ENCODE assay signal across 1 cellular context in the genomic region with DNA sequence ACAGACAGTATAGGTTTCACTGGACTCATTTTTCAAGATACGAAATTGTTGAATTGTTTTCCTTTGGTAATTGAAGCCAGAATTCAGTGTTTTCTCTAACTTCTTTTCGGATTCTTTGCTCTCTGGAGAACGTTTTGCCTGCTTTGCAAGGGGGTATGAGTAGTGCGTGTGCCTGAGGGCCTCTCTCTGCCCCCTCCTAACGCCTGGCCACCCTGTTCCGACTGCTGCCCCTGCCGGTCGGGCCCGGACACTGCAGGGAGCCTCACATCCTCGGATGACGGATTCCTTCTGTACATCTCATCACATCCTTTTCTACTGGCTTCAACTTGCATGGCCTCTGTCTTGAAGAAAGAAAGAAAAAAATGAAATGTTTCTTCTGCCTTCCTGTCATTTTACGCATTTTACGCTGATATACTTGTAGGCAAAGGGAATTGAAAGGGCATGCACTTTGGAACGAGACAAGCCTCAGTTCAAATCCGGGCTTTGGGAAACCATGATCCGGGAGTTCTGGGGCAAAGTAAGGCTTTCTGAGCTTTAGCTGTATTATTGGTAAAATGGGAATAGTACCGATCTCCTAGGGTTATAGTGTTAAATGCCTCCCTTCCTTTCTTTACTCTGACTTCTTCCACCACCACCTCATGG.
TF ChIP-seq lines count a peak whose summit lies in the region.

No MANE protein-coding gene starts in this region.

TF ChIP-seq in HepG2, 621 proteins besides CTCF, POLR2A, EP300 and RAD21 (continued from another document and continues in another):
- TF ChIP-seq, protein P1, sequence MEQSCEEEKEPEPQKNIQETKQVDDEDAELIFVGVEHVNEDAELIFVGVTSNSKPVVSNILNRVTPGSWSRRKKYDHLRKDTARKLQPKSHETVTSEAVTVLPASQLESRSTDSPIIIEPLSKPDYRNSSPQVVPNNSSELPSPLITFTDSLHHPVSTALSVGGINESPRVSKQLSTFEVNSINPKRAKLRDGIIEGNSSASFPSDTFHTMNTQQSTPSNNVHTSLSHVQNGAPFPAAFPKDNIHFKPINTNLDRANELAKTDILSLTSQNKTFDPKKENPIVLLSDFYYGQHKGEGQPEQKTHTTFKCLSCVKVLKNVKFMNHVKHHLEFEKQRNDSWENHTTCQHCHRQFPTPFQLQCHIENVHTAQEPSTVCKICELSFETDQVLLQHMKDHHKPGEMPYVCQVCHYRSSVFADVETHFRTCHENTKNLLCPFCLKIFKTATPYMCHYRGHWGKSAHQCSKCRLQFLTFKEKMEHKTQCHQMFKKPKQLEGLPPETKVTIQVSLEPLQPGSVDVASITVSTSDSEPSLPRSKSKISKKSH (CRISPR knock-in tag; IDR thresholded peaks at IDR 0.05; ENCODE audit: borderline replicate concordance), result no peak
- no peak for TF ChIP-seq ELF1 (CRISPR knock-in tag; IDR thresholded peaks at IDR 0.05)
- TF ChIP-seq, protein P2, sequence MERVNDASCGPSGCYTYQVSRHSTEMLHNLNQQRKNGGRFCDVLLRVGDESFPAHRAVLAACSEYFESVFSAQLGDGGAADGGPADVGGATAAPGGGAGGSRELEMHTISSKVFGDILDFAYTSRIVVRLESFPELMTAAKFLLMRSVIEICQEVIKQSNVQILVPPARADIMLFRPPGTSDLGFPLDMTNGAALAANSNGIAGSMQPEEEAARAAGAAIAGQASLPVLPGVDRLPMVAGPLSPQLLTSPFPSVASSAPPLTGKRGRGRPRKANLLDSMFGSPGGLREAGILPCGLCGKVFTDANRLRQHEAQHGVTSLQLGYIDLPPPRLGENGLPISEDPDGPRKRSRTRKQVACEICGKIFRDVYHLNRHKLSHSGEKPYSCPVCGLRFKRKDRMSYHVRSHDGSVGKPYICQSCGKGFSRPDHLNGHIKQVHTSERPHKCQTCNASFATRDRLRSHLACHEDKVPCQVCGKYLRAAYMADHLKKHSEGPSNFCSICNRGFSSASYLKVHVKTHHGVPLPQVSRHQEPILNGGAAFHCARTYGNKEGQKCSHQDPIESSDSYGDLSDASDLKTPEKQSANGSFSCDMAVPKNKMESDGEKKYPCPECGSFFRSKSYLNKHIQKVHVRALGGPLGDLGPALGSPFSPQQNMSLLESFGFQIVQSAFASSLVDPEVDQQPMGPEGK (CRISPR knock-in tag; IDR thresholded peaks at IDR 0.05), result peak; percentile 82
- TF ChIP-seq HOXA9 (CRISPR knock-in tag; IDR thresholded peaks at IDR 0.05; ENCODE audit: borderline replicate concordance), result no peak
- peak; percentile 57 for TF ChIP-seq STAG1 (CRISPR knock-in tag; IDR thresholded peaks at IDR 0.05)
- TF ChIP-seq, protein P3, sequence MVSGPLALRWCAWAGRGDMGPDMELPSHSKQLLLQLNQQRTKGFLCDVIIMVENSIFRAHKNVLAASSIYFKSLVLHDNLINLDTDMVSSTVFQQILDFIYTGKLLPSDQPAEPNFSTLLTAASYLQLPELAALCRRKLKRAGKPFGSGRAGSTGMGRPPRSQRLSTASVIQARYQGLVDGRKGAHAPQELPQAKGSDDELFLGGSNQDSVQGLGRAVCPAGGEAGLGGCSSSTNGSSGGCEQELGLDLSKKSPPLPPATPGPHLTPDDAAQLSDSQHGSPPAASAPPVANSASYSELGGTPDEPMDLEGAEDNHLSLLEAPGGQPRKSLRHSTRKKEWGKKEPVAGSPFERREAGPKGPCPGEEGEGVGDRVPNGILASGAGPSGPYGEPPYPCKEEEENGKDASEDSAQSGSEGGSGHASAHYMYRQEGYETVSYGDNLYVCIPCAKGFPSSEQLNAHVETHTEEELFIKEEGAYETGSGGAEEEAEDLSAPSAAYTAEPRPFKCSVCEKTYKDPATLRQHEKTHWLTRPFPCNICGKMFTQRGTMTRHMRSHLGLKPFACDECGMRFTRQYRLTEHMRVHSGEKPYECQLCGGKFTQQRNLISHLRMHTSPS (CRISPR knock-in tag; IDR thresholded peaks at IDR 0.05; ENCODE audit: low read depth), result no peak
- TF ChIP-seq, protein P4, sequence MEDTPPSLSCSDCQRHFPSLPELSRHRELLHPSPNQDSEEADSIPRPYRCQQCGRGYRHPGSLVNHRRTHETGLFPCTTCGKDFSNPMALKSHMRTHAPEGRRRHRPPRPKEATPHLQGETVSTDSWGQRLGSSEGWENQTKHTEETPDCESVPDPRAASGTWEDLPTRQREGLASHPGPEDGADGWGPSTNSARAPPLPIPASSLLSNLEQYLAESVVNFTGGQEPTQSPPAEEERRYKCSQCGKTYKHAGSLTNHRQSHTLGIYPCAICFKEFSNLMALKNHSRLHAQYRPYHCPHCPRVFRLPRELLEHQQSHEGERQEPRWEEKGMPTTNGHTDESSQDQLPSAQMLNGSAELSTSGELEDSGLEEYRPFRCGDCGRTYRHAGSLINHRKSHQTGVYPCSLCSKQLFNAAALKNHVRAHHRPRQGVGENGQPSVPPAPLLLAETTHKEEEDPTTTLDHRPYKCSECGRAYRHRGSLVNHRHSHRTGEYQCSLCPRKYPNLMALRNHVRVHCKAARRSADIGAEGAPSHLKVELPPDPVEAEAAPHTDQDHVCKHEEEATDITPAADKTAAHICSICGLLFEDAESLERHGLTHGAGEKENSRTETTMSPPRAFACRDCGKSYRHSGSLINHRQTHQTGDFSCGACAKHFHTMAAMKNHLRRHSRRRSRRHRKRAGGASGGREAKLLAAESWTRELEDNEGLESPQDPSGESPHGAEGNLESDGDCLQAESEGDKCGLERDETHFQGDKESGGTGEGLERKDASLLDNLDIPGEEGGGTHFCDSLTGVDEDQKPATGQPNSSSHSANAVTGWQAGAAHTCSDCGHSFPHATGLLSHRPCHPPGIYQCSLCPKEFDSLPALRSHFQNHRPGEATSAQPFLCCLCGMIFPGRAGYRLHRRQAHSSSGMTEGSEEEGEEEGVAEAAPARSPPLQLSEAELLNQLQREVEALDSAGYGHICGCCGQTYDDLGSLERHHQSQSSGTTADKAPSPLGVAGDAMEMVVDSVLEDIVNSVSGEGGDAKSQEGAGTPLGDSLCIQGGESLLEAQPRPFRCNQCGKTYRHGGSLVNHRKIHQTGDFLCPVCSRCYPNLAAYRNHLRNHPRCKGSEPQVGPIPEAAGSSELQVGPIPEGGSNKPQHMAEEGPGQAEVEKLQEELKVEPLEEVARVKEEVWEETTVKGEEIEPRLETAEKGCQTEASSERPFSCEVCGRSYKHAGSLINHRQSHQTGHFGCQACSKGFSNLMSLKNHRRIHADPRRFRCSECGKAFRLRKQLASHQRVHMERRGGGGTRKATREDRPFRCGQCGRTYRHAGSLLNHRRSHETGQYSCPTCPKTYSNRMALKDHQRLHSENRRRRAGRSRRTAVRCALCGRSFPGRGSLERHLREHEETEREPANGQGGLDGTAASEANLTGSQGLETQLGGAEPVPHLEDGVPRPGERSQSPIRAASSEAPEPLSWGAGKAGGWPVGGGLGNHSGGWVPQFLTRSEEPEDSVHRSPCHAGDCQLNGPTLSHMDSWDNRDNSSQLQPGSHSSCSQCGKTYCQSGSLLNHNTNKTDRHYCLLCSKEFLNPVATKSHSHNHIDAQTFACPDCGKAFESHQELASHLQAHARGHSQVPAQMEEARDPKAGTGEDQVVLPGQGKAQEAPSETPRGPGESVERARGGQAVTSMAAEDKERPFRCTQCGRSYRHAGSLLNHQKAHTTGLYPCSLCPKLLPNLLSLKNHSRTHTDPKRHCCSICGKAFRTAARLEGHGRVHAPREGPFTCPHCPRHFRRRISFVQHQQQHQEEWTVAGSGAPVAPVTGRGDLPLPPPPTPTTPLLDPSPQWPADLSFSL (CRISPR knock-in tag; IDR thresholded peaks at IDR 0.05), result no peak
- TF ChIP-seq ZNF253 (CRISPR knock-in tag; IDR thresholded peaks at IDR 0.05; ENCODE audit: borderline replicate concordance), result no peak
- no peak for TF ChIP-seq ZNF232 (CRISPR knock-in tag; IDR thresholded peaks at IDR 0.05; ENCODE audit: borderline replicate concordance)
- TF ChIP-seq MIER3 (CRISPR knock-in tag; IDR thresholded peaks at IDR 0.05; ENCODE audit: borderline replicate concordance), result no peak
- TF ChIP-seq, protein P5, sequence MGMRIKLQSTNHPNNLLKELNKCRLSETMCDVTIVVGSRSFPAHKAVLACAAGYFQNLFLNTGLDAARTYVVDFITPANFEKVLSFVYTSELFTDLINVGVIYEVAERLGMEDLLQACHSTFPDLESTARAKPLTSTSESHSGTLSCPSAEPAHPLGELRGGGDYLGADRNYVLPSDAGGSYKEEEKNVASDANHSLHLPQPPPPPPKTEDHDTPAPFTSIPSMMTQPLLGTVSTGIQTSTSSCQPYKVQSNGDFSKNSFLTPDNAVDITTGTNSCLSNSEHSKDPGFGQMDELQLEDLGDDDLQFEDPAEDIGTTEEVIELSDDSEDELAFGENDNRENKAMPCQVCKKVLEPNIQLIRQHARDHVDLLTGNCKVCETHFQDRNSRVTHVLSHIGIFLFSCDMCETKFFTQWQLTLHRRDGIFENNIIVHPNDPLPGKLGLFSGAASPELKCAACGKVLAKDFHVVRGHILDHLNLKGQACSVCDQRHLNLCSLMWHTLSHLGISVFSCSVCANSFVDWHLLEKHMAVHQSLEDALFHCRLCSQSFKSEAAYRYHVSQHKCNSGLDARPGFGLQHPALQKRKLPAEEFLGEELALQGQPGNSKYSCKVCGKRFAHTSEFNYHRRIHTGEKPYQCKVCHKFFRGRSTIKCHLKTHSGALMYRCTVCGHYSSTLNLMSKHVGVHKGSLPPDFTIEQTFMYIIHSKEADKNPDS (CRISPR knock-in tag; IDR thresholded peaks at IDR 0.05), result no peak
- TF ChIP-seq, protein P6, sequence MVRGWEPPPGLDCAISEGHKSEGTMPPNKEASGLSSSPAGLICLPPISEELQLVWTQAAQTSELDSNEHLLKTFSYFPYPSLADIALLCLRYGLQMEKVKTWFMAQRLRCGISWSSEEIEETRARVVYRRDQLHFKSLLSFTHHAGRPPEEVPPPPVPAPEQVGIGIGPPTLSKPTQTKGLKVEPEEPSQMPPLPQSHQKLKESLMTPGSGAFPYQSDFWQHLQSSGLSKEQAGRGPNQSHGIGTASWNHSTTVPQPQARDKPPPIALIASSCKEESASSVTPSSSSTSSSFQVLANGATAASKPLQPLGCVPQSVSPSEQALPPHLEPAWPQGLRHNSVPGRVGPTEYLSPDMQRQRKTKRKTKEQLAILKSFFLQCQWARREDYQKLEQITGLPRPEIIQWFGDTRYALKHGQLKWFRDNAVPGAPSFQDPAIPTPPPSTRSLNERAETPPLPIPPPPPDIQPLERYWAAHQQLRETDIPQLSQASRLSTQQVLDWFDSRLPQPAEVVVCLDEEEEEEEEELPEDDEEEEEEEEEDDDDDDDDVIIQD (CRISPR knock-in tag; IDR thresholded peaks at IDR 0.05; ENCODE audit: low read depth), result 0 out of 2 replicates have a peak, but pooled peaks have one; percentile 22
- TF ChIP-seq, protein P7, sequence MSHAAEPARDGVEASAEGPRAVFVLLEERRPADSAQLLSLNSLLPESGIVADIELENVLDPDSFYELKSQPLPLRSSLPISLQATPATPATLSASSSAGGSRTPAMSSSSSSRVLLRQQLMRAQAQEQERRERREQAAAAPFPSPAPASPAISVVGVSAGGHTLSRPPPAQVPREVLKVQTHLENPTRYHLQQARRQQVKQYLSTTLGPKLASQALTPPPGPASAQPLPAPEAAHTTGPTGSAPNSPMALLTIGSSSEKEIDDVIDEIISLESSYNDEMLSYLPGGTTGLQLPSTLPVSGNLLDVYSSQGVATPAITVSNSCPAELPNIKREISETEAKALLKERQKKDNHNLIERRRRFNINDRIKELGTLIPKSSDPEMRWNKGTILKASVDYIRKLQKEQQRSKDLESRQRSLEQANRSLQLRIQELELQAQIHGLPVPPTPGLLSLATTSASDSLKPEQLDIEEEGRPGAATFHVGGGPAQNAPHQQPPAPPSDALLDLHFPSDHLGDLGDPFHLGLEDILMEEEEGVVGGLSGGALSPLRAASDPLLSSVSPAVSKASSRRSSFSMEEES (CRISPR knock-in tag; IDR thresholded peaks at IDR 0.05), result no peak
- TF ChIP-seq, protein P8, sequence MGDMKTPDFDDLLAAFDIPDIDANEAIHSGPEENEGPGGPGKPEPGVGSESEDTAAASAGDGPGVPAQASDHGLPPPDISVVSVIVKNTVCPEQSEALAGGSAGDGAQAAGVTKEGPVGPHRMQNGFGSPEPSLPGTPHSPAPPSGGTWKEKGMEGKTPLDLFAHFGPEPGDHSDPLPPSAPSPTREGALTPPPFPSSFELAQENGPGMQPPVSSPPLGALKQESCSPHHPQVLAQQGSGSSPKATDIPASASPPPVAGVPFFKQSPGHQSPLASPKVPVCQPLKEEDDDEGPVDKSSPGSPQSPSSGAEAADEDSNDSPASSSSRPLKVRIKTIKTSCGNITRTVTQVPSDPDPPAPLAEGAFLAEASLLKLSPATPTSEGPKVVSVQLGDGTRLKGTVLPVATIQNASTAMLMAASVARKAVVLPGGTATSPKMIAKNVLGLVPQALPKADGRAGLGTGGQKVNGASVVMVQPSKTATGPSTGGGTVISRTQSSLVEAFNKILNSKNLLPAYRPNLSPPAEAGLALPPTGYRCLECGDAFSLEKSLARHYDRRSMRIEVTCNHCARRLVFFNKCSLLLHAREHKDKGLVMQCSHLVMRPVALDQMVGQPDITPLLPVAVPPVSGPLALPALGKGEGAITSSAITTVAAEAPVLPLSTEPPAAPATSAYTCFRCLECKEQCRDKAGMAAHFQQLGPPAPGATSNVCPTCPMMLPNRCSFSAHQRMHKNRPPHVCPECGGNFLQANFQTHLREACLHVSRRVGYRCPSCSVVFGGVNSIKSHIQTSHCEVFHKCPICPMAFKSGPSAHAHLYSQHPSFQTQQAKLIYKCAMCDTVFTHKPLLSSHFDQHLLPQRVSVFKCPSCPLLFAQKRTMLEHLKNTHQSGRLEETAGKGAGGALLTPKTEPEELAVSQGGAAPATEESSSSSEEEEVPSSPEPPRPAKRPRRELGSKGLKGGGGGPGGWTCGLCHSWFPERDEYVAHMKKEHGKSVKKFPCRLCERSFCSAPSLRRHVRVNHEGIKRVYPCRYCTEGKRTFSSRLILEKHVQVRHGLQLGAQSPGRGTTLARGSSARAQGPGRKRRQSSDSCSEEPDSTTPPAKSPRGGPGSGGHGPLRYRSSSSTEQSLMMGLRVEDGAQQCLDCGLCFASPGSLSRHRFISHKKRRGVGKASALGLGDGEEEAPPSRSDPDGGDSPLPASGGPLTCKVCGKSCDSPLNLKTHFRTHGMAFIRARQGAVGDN (CRISPR knock-in tag; IDR thresholded peaks at IDR 0.05), result peak; percentile 44
- TF ChIP-seq ZBTB42 (CRISPR knock-in tag; IDR thresholded peaks at IDR 0.05), result no peak
- TF ChIP-seq MAZ (IDR thresholded peaks at IDR 0.05; ENCODE audit: borderline replicate concordance, low read depth, low read length), result peak; percentile 52; the same call in 1 of the 2 replicates
- no peak for TF ChIP-seq MAZ (CRISPR knock-in tag; IDR thresholded peaks at IDR 0.05; ENCODE audit: low read depth)
- no peak for TF ChIP-seq NFATC3 (CRISPR knock-in tag; IDR thresholded peaks at IDR 0.05)
- no peak for TF ChIP-seq HMG20B (CRISPR knock-in tag; conservative IDR thresholded peaks at IDR 0.05)
- TF ChIP-seq, protein P9, sequence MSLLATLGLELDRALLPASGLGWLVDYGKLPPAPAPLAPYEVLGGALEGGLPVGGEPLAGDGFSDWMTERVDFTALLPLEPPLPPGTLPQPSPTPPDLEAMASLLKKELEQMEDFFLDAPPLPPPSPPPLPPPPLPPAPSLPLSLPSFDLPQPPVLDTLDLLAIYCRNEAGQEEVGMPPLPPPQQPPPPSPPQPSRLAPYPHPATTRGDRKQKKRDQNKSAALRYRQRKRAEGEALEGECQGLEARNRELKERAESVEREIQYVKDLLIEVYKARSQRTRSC (CRISPR knock-in tag; IDR thresholded peaks at IDR 0.05; ENCODE audit: low read depth), result no peak
- TF ChIP-seq ZC3H4 (CRISPR knock-in tag; IDR thresholded peaks at IDR 0.05; ENCODE audit: borderline replicate concordance), result no peak
- TF ChIP-seq XRCC5 (optimal IDR thresholded peaks at IDR 0.05; ENCODE audit: low read length), result peak; percentile 90
- TF ChIP-seq ZMYM4 (CRISPR knock-in tag; IDR thresholded peaks at IDR 0.05), result peak; percentile 60
- no peak for TF ChIP-seq CBX1 (IDR thresholded peaks at IDR 0.05; ENCODE audit: low read depth)
- no peak for TF ChIP-seq ZFP37 (CRISPR knock-in tag; IDR thresholded peaks at IDR 0.05; ENCODE audit: borderline replicate concordance)
